Comparison of ENCODE assay signal across 11 cellular contexts in the genomic region with DNA sequence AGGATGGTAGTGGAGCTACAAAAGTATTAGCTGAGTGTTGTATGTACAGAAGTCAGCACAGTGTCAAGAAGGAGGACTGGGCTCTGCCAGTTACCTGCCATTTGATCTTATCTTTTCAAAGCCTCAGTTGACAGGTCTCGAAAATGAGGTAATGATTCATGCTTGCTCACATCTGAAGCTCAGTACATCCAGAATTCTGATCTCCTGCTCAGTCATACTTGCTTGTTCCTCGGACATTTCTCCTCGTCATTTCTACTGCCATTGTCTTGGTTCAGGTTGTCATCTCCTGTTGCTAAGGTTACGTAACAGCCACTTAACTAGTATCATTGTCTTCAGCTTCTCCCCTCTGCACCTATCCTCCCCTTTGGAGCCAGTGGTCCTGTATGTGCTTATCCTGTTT.
DNase-seq lines count a peak whose midpoint lies in the region; ATAC-seq and TF ChIP-seq lines count a peak whose summit lies in the region.
"Had no signal": no experiment of that assay in that cellular context is flagged by ENCODE, and none has a peak within 500 bp of the region (broad histone marks: within the 10 kb centered on the region; RNA-seq: fewer than 3 reads in every experiment).

No MANE protein-coding gene starts in this region.

- H3K27me3 ChIP-seq in suprapubic skin: no peaks in the 10 kb centered on the region
- H3K27me3 ChIP-seq in CD8-positive, alpha-beta T cell (ENCODE audit: insufficient read depth, low read length): no peaks in the 10 kb centered on the region

- no peak overlapping the region for H3K4me3 Mint-ChIP-seq in CD8-positive, alpha-beta T cell

- no peak for DNase-seq in activated CD4-positive, CD25-positive, alpha-beta regulatory T cell treated with anti-CD3 and anti-CD28 coated beads, Interleukin-2, amount 50 U/mL, for 72 hours
- DNase-seq in SK-N-DZ (ENCODE audit: low spot score) (peak; percentile 34), fibroblast of the aortic adventitia (ENCODE audit: low read depth) (peak; percentile 52), suprapubic skin (ENCODE audit: low spot score in 2 of 2) (no peak), cerebellum (ENCODE audit: low spot score) (no peak)
- no peak for DNase-seq in CD8-positive, alpha-beta T cell
- DNase-seq: activated T-cell treated with anti-CD3 and anti-CD28 coated beads for 4 hours; effector CD4-positive, alpha-beta T cell; MM.1S had no signal

- no peak for TF ChIP-seq POLR2A in suprapubic skin (IDR thresholded peaks at IDR 0.05)

- 60% methylated on average over 4 of the region's 4 CpGs for WGBS in suprapubic skin

- H3K4me1 Mint-ChIP-seq in CD8-positive, alpha-beta T cell (ENCODE audit: low read depth): peaks cover 15% of the 10 kb centered on the region

- peaks cover 28% of the 10 kb centered on the region for H3K4me1 ChIP-seq in suprapubic skin
- no peaks in the 10 kb centered on the region for H3K4me1 ChIP-seq in CD8-positive, alpha-beta T cell (ENCODE audit: insufficient read depth, low read length)

- ATAC-seq in activated CD4-positive, CD25-positive, alpha-beta regulatory T cell treated with anti-CD3 and anti-CD28 coated beads, Interleukin-2, amount 50 U/mL, for 24 hours: peak; percentile 73 to 80
- ATAC-seq in CD8-positive, alpha-beta T cell: no peak
- no peak for ATAC-seq in GM21717 (IDR thresholded peaks at IDR 0.05; ENCODE audit: unreplicated experiment)

- CTCF ChIA-PET in CD8-positive, alpha-beta T cell (lab: Charles Lee): no interaction called here

- no peaks in the 10 kb centered on the region for H3K36me3 ChIP-seq in suprapubic skin
- no peaks in the 10 kb centered on the region for H3K36me3 ChIP-seq in CD8-positive, alpha-beta T cell (ENCODE audit: insufficient read depth, low read length)

- H3K9me3 Mint-ChIP-seq in CD8-positive, alpha-beta T cell: no peaks in the 10 kb centered on the region

- intact Hi-C loops in CD8-positive, alpha-beta T cell (cut with DNase I, micrococcal nuclease): no loop called here

- no peak overlapping the region for H3K27ac Mint-ChIP-seq in CD8-positive, alpha-beta T cell

- H3K27ac ChIP-seq in suprapubic skin: peak overlapping the region; percentile 16
- H3K27ac ChIP-seq in CD8-positive, alpha-beta T cell (ENCODE audit: low read depth, low read length): no peak overlapping the region

- H3K4me3 ChIP-seq in fibroblast of the aortic adventitia (ENCODE audit: low read depth, low read length) (no peak overlapping the region), suprapubic skin (no peak overlapping the region)
- no peak overlapping the region for H3K4me3 ChIP-seq in CD8-positive, alpha-beta T cell (ENCODE audit: low read depth, low read length)

- H3K27me3 Mint-ChIP-seq in CD8-positive, alpha-beta T cell (ENCODE audit: low read depth): no peaks in the 10 kb centered on the region

- TF ChIP-seq EP300 in suprapubic skin (IDR thresholded peaks at IDR 0.05): no peak

- H3K9me3 ChIP-seq in suprapubic skin: no peaks in the 10 kb centered on the region
- no peaks in the 10 kb centered on the region for H3K9me3 ChIP-seq in CD8-positive, alpha-beta T cell (ENCODE audit: low read length)

- peaks cover 6% of the 10 kb centered on the region for H3K36me3 Mint-ChIP-seq in CD8-positive, alpha-beta T cell

- POLR2A ChIA-PET in CD8-positive, alpha-beta T cell (lab: Charles Lee): no interaction called here

- TF ChIP-seq CTCF in fibroblast of the aortic adventitia (IDR thresholded peaks at IDR 0.05; ENCODE audit: insufficient read depth, low read length) (no peak), suprapubic skin (IDR thresholded peaks at IDR 0.05) (no peak)
- no peak for TF ChIP-seq CTCF in CD8-positive, alpha-beta T cell (IDR thresholded peaks at IDR 0.05)

Comparison
In these comparisons a context has a peak if more than half of its experiments do, and no peak if none do; other contexts are left out.
1. ATAC-seq: peak in activated CD4-positive, CD25-positive, alpha-beta regulatory T cell treated with anti-CD3 and anti-CD28 coated beads, Interleukin-2, amount 50 U/mL, for 24 hours (2 of 2); none in CD8-positive, alpha-beta T cell (single experiment) and GM21717 (single experiment).
2. DNase-seq: peak in SK-N-DZ (single experiment) and fibroblast of the aortic adventitia (single experiment); none in activated CD4-positive, CD25-positive, alpha-beta regulatory T cell treated with anti-CD3 and anti-CD28 coated beads, Interleukin-2, amount 50 U/mL, for 72 hours (single experiment), suprapubic skin (0 of 2), cerebellum (single experiment) and CD8-positive, alpha-beta T cell (0 of 7).